9 cellular contexts compared by ENCODE assay signal in genomic region chr20:44746367-44747165, GRCh38. TPM values are rescaled to one million over a fixed set of nuclear protein-coding genes. Genes with fewer than 3 reads are reported as not detected.
DNase-seq lines count a peak whose midpoint lies in the region; ATAC-seq and TF ChIP-seq lines count a peak whose summit lies in the region.
"Had no signal": no experiment of that assay in that cellular context is flagged by ENCODE, and none has a peak within 500 bp of the region (broad histone marks: within the 10 kb centered on the region; RNA-seq: fewer than 3 reads in every experiment).

No MANE protein-coding gene starts in this region.

- H3K4me1 Mint-ChIP-seq in chondrocyte (ENCODE audit: low read depth) (peaks cover 15% of the 10 kb centered on the region), neural crest cell (peaks cover 3% of the 10 kb centered on the region)

- H3K9me3 Mint-ChIP-seq in chondrocyte (ENCODE audit: low read depth) = no peaks in the 10 kb centered on the region
- H3K9me3 Mint-ChIP-seq in neural crest cell = no peaks in the 10 kb centered on the region

- ATAC-seq in omental fat pad (ENCODE audit: low FRiP score) = no peak
- ATAC-seq in GM19328 (IDR thresholded peaks at IDR 0.05; ENCODE audit: unreplicated experiment) = no peak

- H3K27ac Mint-ChIP-seq in chondrocyte (ENCODE audit: unreplicated experiment) = no peak overlapping the region
- H3K27ac Mint-ChIP-seq in neural crest cell (ENCODE audit: unreplicated experiment) = no peak overlapping the region

- peaks cover 16% of the 10 kb centered on the region for H3K27me3 Mint-ChIP-seq in chondrocyte (ENCODE audit: low read depth)
- H3K27me3 Mint-ChIP-seq in neural crest cell (ENCODE audit: low read depth) = peaks cover 69% of the 10 kb centered on the region

- TF ChIP-seq CTCF in chondrocyte (IDR thresholded peaks at IDR 0.05) = no peak
- no peak for TF ChIP-seq CTCF in neural crest cell (conservative IDR thresholded peaks at IDR 0.05)
- no peak for TF ChIP-seq CTCF in omental fat pad (IDR thresholded peaks at IDR 0.05)

- DNase-seq in COR-L47 (lab: John Stamatoyannopoulos, UW) (peak; percentile 96), NCI-H1694 treated with DMSO at 0.1 percent for 48 hours (lab: John Stamatoyannopoulos, UW) (peak; percentile 39), chondrocyte (ENCODE audit: low spot score) (no peak), neural crest cell (ENCODE audit: low read depth, low spot score) (no peak), omental fat pad (ENCODE audit: low spot score) (no peak), kidney glomerular epithelial cell (lab: John Stamatoyannopoulos, UW) (no peak), NCI-H2227 treated with DMSO at 0.1 percent for 48 hours (lab: John Stamatoyannopoulos, UW) (no peak)

- H3K36me3 Mint-ChIP-seq in chondrocyte (ENCODE audit: low read depth) = peaks cover 1% of the 10 kb centered on the region
- H3K36me3 Mint-ChIP-seq in neural crest cell (ENCODE audit: low read depth) = no peaks in the 10 kb centered on the region

- H3K4me3 Mint-ChIP-seq in chondrocyte (ENCODE audit: unreplicated experiment) = peak overlapping the region; percentile 66
- H3K4me3 Mint-ChIP-seq in neural crest cell = peak overlapping the region; percentile 18

RNA-seq across cellular contexts. Expression of gene KCNK15, which starts 0.9 kb away (rescaled TPM):
- total RNA-seq in chondrocyte (0.59 to 1.6 TPM (median 0.77 TPM) in 3 replicates), neural crest cell (not detected in 2 replicates), omental fat pad (10 to 100 TPM in 1 of 4 donors, 1 to 10 TPM in 3; 6.3 to 10.0 (median 9.0) TPM)
- total RNA-seq: lung microvascular endothelial cell had no signal

RNA-seq across cellular contexts. Expression of gene CCN5, which starts 31.4 kb away (rescaled TPM):
- total RNA-seq in chondrocyte (1.6 to 1.7 TPM (median 1.7 TPM) in 3 replicates), neural crest cell (not detected in 2 replicates), omental fat pad (10 to 100 TPM; 25.9 to 81.7 (median 61.3) TPM)
- total RNA-seq: lung microvascular endothelial cell had no signal

Comparison
In these comparisons a context has a peak if more than half of its experiments do, and no peak if none do; other contexts are left out.
1. DNase-seq: peak in COR-L47 (single experiment) and NCI-H1694 treated with DMSO at 0.1 percent for 48 hours (single experiment); none in chondrocyte (single experiment), neural crest cell (single experiment), omental fat pad (single experiment), kidney glomerular epithelial cell (single experiment) and NCI-H2227 treated with DMSO at 0.1 percent for 48 hours (single experiment).